Comparison of ENCODE assay signal across 13 cellular contexts in the genomic region with DNA sequence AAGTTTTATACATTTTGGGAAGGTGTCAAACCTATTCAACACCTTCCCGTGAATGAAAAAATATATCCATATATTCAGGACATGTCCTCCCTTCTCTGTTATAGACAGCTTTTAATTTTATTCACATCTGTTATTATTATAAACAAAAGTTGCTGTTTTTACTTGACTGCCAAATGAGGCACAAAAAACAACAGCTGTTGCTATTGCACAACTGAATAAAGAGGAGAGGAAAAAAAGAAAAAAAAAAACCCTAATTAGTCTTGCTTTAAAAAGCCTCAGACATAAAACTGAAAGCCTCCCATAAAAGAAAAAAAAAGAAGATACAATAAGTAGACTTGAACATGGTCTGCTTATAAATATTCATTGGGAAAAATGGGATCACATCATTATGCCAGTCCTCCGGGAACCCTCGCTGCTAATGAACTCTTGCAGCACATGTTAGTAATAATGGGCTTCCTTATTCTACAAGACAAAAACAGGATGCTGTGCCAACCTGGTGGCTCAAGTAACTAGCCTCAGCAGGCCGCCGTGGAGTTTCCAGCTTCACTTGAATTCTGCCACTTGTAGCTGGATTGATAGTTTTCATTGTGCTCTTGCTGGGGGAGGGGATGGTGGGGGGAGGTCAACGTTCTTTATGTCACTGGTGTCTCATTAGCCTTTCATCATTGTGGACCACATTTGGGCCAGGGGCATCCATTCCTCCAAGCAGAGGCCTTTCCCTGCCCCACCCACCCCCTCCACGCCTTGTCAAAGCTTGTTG.
A peak's percentile ranks its signal among the peaks of the same experiment; 100 is the strongest.
DNase-seq lines count a peak whose midpoint lies in the region; ATAC-seq and TF ChIP-seq lines count a peak whose summit lies in the region.
"Had no signal": no experiment of that assay in that cellular context is flagged by ENCODE, and none has a peak within 500 bp of the region (broad histone marks: within the 10 kb centered on the region; RNA-seq: fewer than 3 reads in every experiment).

No MANE protein-coding gene starts in this region.

- CTCF ChIA-PET in CD8-positive, alpha-beta T cell (lab: Charles Lee): no interaction called here

- DNase-seq in Right ventricle myocardium inferior (ENCODE audit: missing footprints) (no peak), cardiac septum (ENCODE audit: low spot score) (no peak), cardiac fibroblast (ENCODE audit: low read depth in 2 of 2) (peak; percentile 29 to 60), iPS-NIHi11 (ENCODE audit: low spot score) (peak; percentile 26), dedifferentiated amniotic fluid mesenchymal stem cell (ENCODE audit: extremely low spot score) (no peak), sigmoid colon (no peak), Peyer's patch (no peak)
- DNase-seq in CD8-positive, alpha-beta T cell: no peak
- DNase-seq: ACHN; activated B cell treated with CpG ODN at 0.5 μM for 24 hours; SHP77; spleen; stimulated activated CD8-positive, alpha-beta memory T cell treated with anti-CD3 and anti-CD28 coated beads, Interleukin-4, amount 100 ng/mL, for 48 hours had no signal

- 56 to 77% methylated on average over 7 of the region's 7 CpGs for WGBS in sigmoid colon, 2 donors

- H3K4me1 Mint-ChIP-seq in CD8-positive, alpha-beta T cell (ENCODE audit: low read depth): no peaks in the 10 kb centered on the region
- H3K4me1 Mint-ChIP-seq: activated B cell treated with CpG ODN at 0.5 μM for 24 hours had no signal

- no peaks in the 10 kb centered on the region for H3K9me3 Mint-ChIP-seq in CD8-positive, alpha-beta T cell
- H3K9me3 Mint-ChIP-seq: activated B cell treated with CpG ODN at 0.5 μM for 24 hours had no signal

- no peak for TF ChIP-seq CTCF in cardiac fibroblast (IDR thresholded peaks at IDR 0.05; ENCODE audit: low read depth, low read length)
- no peak for TF ChIP-seq CTCF in sigmoid colon (IDR thresholded peaks at IDR 0.05)
- TF ChIP-seq CTCF in CD8-positive, alpha-beta T cell (IDR thresholded peaks at IDR 0.05): no peak
- TF ChIP-seq CTCF in Peyer's patch (IDR thresholded peaks at IDR 0.05): no peak

- intact Hi-C loops in Right ventricle myocardium inferior (cut with DNase I): no loop called here
- intact Hi-C loops in cardiac septum (cut with DNase I): no loop called here
- intact Hi-C loops in sigmoid colon (cut with DNase I): no loop called here
- intact Hi-C loops in CD8-positive, alpha-beta T cell (cut with DNase I, micrococcal nuclease): no loop called here

- H3K27ac ChIP-seq in sigmoid colon: peak overlapping the region in 2 of 4 donors; percentile 8 to 24
- no peak overlapping the region for H3K27ac ChIP-seq in CD8-positive, alpha-beta T cell (ENCODE audit: low read depth, low read length)
- H3K27ac ChIP-seq in Peyer's patch: no peak overlapping the region

- ATAC-seq in Right ventricle myocardium inferior: peak; percentile 40
- ATAC-seq in CD8-positive, alpha-beta T cell: no peak

- no peaks in the 10 kb centered on the region for H3K36me3 ChIP-seq in sigmoid colon
- no peaks in the 10 kb centered on the region for H3K36me3 ChIP-seq in CD8-positive, alpha-beta T cell (ENCODE audit: insufficient read depth, low read length)
- H3K36me3 ChIP-seq in Peyer's patch: no peaks in the 10 kb centered on the region
- H3K36me3 ChIP-seq: spleen had no signal

- POLR2A ChIA-PET in CD8-positive, alpha-beta T cell (lab: Charles Lee): no interaction called here

- no peak for TF ChIP-seq EP300 in sigmoid colon (IDR thresholded peaks at IDR 0.05)

- H3K4me3 ChIP-seq in cardiac fibroblast (replicated peaks in 1 of 2; ENCODE audit: low read depth in 2 of 2, low read length in 2 of 2) (no peak overlapping the region), sigmoid colon (no peak overlapping the region), Peyer's patch (no peak overlapping the region)
- no peak overlapping the region for H3K4me3 ChIP-seq in CD8-positive, alpha-beta T cell (ENCODE audit: low read depth, low read length)
- H3K4me3 ChIP-seq: spleen had no signal

- no peaks in the 10 kb centered on the region for H3K27me3 ChIP-seq in sigmoid colon
- H3K27me3 ChIP-seq in CD8-positive, alpha-beta T cell (ENCODE audit: insufficient read depth, low read length): no peaks in the 10 kb centered on the region
- no peaks in the 10 kb centered on the region for H3K27me3 ChIP-seq in Peyer's patch
- H3K27me3 ChIP-seq: spleen had no signal

- H3K9me3 ChIP-seq in sigmoid colon: no peaks in the 10 kb centered on the region
- no peaks in the 10 kb centered on the region for H3K9me3 ChIP-seq in CD8-positive, alpha-beta T cell (ENCODE audit: low read length)
- no peaks in the 10 kb centered on the region for H3K9me3 ChIP-seq in Peyer's patch
- H3K9me3 ChIP-seq: spleen had no signal

- no peak overlapping the region for H3K4me3 Mint-ChIP-seq in CD8-positive, alpha-beta T cell
- H3K4me3 Mint-ChIP-seq: activated B cell treated with CpG ODN at 0.5 μM for 24 hours had no signal

- no peaks in the 10 kb centered on the region for H3K36me3 Mint-ChIP-seq in CD8-positive, alpha-beta T cell

- H3K4me1 ChIP-seq in sigmoid colon (peaks cover 0 to 5% (median 0%) of the 10 kb centered on the region in 4 donors), Peyer's patch (no peaks in the 10 kb centered on the region)
- H3K4me1 ChIP-seq in CD8-positive, alpha-beta T cell (ENCODE audit: insufficient read depth, low read length): no peaks in the 10 kb centered on the region
- H3K4me1 ChIP-seq: spleen had no signal

- no peaks in the 10 kb centered on the region for H3K27me3 Mint-ChIP-seq in CD8-positive, alpha-beta T cell (ENCODE audit: low read depth)

- H3K27ac Mint-ChIP-seq in CD8-positive, alpha-beta T cell: no peak overlapping the region
- H3K27ac Mint-ChIP-seq: activated B cell treated with CpG ODN at 0.5 μM for 24 hours had no signal

- TF ChIP-seq POLR2A in sigmoid colon (IDR thresholded peaks at IDR 0.05) (no peak), Peyer's patch (IDR thresholded peaks at IDR 0.05) (no peak)

Comparison
In these comparisons a context has a peak if more than half of its experiments do, and no peak if none do; other contexts are left out.
1. DNase-seq: peak in cardiac fibroblast (2 of 2) and iPS-NIHi11 (single experiment); none in Right ventricle myocardium inferior (single experiment), cardiac septum (single experiment), dedifferentiated amniotic fluid mesenchymal stem cell (single experiment), sigmoid colon (single experiment), CD8-positive, alpha-beta T cell (0 of 7) and Peyer's patch (0 of 3).